ENCODE assay signal across 8 cellular contexts in the genomic region with DNA sequence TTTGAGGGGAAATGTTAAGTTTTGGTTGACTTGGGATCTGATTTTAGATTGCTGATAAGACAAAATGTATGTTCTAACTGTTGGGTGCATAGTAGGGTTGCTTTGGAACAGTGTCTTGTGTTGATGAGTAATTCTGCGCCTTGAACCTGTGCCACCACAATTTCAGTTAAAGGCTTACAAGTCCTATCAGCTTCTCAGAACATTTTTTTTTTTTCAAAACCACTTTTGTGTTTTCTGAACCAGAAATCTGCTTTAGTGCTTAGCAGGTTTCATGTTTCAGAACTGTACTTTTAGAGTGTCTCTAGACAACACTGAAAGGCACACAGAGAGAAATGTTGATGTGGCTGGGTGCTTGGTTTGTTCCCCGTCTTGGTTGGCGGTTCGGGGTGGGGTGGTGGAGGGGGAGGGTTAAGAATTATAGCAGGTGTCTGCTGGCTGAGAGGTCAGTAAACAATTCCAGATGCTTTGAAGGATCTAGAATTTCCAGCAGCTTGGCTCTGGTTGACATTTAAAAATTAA.
A peak's percentile ranks its signal among the peaks of the same experiment; 100 is the strongest.
DNase-seq lines count a peak whose midpoint lies in the region; ATAC-seq and TF ChIP-seq lines count a peak whose summit lies in the region.

No MANE protein-coding gene starts in this region.

- no peaks in the 10 kb centered on the region for H3K9me3 Mint-ChIP-seq in activated T-helper 17 cell treated with anti-CD3 and anti-CD28 coated beads, Interleukin-2, amount 50 U/mL, for 72 hours

- no peaks in the 10 kb centered on the region for H3K36me3 ChIP-seq in thyroid gland
- no peaks in the 10 kb centered on the region for H3K36me3 ChIP-seq in PC-9 (ENCODE audit: low read depth)

- intact Hi-C loops in thyroid gland (cut with DNase I) (no loop called here), PC-9 (cut with micrococcal nuclease; ENCODE audit: unreplicated experiment) (no loop called here)

- H3K27ac ChIP-seq in thyroid gland (peak overlapping the region; percentile 51 to 75 (median 61)), PC-9 (no peak overlapping the region), foreskin keratinocyte (no peak overlapping the region)

- peak; percentile 88 for ATAC-seq in GM21526 (IDR thresholded peaks at IDR 0.05; ENCODE audit: low FRiP score, unreplicated experiment)
- peak; percentile 95 for ATAC-seq in activated T-helper 17 cell treated with anti-CD3 and anti-CD28 coated beads, Interleukin-2, amount 50 U/mL, for 72 hours (replicated peaks)
- no peak for ATAC-seq in foreskin keratinocyte

- H3K27ac Mint-ChIP-seq in activated T-helper 17 cell treated with anti-CD3 and anti-CD28 coated beads, Interleukin-2, amount 50 U/mL, for 72 hours = peak overlapping the region; percentile 1

- TF ChIP-seq CTCF in GM10248 (IDR thresholded peaks at IDR 0.05; ENCODE audit: control extremely low read depth, extremely low read depth, low read depth, missing control alignments) = no peak
- no peak for TF ChIP-seq CTCF in thyroid gland (IDR thresholded peaks at IDR 0.05)
- TF ChIP-seq CTCF in PC-9 (conservative IDR thresholded peaks at IDR 0.05) = no peak
- TF ChIP-seq CTCF in foreskin keratinocyte (conservative IDR thresholded peaks at IDR 0.05) = no peak

- H4K20me1 ChIP-seq in PC-9 (ENCODE audit: insufficient read depth) = no peaks in the 10 kb centered on the region

- no peak overlapping the region for H3K4me3 ChIP-seq in Jurkat, Clone E6-1 (ENCODE audit: low read length)
- H3K4me3 ChIP-seq in thyroid gland (replicated peaks in 1 of 3) (no peak overlapping the region), PC-9 (no peak overlapping the region)

- peaks cover 9% of the 10 kb centered on the region for H3K4me1 Mint-ChIP-seq in activated T-helper 17 cell treated with anti-CD3 and anti-CD28 coated beads, Interleukin-2, amount 50 U/mL, for 72 hours

- CTCF ChIA-PET in GM10248 (lab: Yijun Ruan, JAX) (no interaction called here), PC-9 (lab: Charles Lee) (no interaction called here)

- H2AFZ ChIP-seq in PC-9 = no peak overlapping the region

- peaks cover 3% of the 10 kb centered on the region for H3K27me3 Mint-ChIP-seq in activated T-helper 17 cell treated with anti-CD3 and anti-CD28 coated beads, Interleukin-2, amount 50 U/mL, for 72 hours

- no peak for TF ChIP-seq POLR2A in thyroid gland (IDR thresholded peaks at IDR 0.05)

- H3K79me2 ChIP-seq in PC-9 (ENCODE audit: low read depth) = no peaks in the 10 kb centered on the region

- peaks cover 13 to 31% of the 10 kb centered on the region in 2 donors for H3K4me1 ChIP-seq in thyroid gland
- peaks cover 27% of the 10 kb centered on the region for H3K4me1 ChIP-seq in PC-9 (replicated peaks; ENCODE audit: insufficient read depth)
- peaks cover 12% of the 10 kb centered on the region for H3K4me1 ChIP-seq in foreskin keratinocyte

- H3K9me3 ChIP-seq in thyroid gland = no peaks in the 10 kb centered on the region
- no peaks in the 10 kb centered on the region for H3K9me3 ChIP-seq in PC-9 (ENCODE audit: insufficient read depth, low read depth)

- H3K9me2 ChIP-seq in PC-9 (ENCODE audit: insufficient read depth) = no peaks in the 10 kb centered on the region

- H3K4me2 ChIP-seq in PC-9 = no peak overlapping the region

- 23 to 27% methylated on average over 4 of the region's 4 CpGs for WGBS in thyroid gland, 2 donors

- no TSS peak for BruUV-seq in PC-9 (replicated peaks; lab: Mats Ljungman, UMichigan)

- H3K27me3 ChIP-seq in thyroid gland (no peaks in the 10 kb centered on the region), PC-9 (ENCODE audit: insufficient read depth, low read depth) (no peaks in the 10 kb centered on the region), foreskin keratinocyte (no peaks in the 10 kb centered on the region)

- H3K36me3 Mint-ChIP-seq in activated T-helper 17 cell treated with anti-CD3 and anti-CD28 coated beads, Interleukin-2, amount 50 U/mL, for 72 hours (ENCODE audit: low read depth) = no peaks in the 10 kb centered on the region

- DNase-seq in GM10248 (ENCODE audit: extremely low spot score) (peak; percentile 67), thyroid gland (peak; percentile 79 to 82), mucosa of gallbladder (ENCODE audit: low spot score) (no peak), PC-9 (no peak), foreskin keratinocyte (no peak)
- peak; percentile 92 for DNase-seq in Jurkat, Clone E6-1 (ENCODE audit: low read depth, low spot score)

- H3F3A ChIP-seq in PC-9 (ENCODE audit: insufficient read depth, low read depth) = peaks cover 15% of the 10 kb centered on the region

- POLR2A ChIA-PET in GM10248 (lab: Yijun Ruan, JAX) (no interaction called here), PC-9 (lab: Charles Lee; ENCODE audit: unreplicated experiment) (no interaction called here)

- H3K4me3 Mint-ChIP-seq in activated T-helper 17 cell treated with anti-CD3 and anti-CD28 coated beads, Interleukin-2, amount 50 U/mL, for 72 hours = peak overlapping the region; percentile 10

Comparison
In these comparisons a context has a peak if more than half of its experiments do, and no peak if none do; other contexts are left out.
1. DNase-seq: peak in GM10248 (single experiment), Jurkat, Clone E6-1 (single experiment) and thyroid gland (2 of 2); none in mucosa of gallbladder (single experiment), PC-9 (0 of 2) and foreskin keratinocyte (0 of 2).
2. H3K27ac ChIP-seq: peak in thyroid gland (3 of 3); none in PC-9 (single experiment) and foreskin keratinocyte (single experiment).